12 cellular contexts compared by ENCODE assay signal in the genomic region with DNA sequence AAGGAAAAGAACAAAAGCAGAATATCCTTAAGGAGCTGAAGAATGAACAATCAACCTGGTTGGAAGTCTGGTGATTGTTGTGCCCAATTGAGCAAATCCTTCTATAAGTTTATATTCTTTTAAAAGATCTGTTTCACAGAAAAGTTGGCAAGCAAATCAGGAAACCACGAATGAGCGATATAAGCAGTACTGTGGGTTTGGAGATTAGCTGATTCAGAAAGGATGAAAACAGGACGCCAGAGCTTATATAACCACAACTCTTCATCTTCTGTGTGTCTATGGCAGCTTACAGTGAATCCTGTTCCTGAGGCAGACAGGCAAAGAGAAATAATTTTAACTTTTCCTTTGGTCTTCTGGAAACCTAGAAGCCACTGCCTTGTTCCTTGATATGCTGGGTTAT.
DNase-seq lines count a peak whose midpoint lies in the region; ATAC-seq and TF ChIP-seq lines count a peak whose summit lies in the region.
"Had no signal": no experiment of that assay in that cellular context is flagged by ENCODE, and none has a peak within 500 bp of the region (broad histone marks: within the 10 kb centered on the region; RNA-seq: fewer than 3 reads in every experiment).

No MANE protein-coding gene starts in this region.

- peaks cover 23% of the 10 kb centered on the region for H3K4me1 Mint-ChIP-seq in activated T-cell treated with anti-CD3 and anti-CD28 coated beads, Interleukin-2, amount 50 U/mL, for 4 hours (ENCODE audit: low read depth)

- ATAC-seq in activated T-cell treated with anti-CD3 and anti-CD28 coated beads, Interleukin-2, amount 50 U/mL, for 4 hours: peak; percentile 78 to 89
- ATAC-seq in GM18868 (IDR thresholded peaks at IDR 0.05; ENCODE audit: unreplicated experiment): no peak
- ATAC-seq: body of pancreas, left colon, Panc1 had no signal

- H3F3A ChIP-seq in smooth muscle cell (ENCODE audit: low read depth): peaks cover 8% of the 10 kb centered on the region

- H3K36me3 ChIP-seq in smooth muscle cell (ENCODE audit: low read depth): no peaks in the 10 kb centered on the region

- H3K27me3 ChIP-seq in smooth muscle cell (ENCODE audit: low read depth): no peaks in the 10 kb centered on the region
- H3K27me3 ChIP-seq: body of pancreas had no signal

- H3K4me1 ChIP-seq in smooth muscle cell (ENCODE audit: low read depth): peaks cover 7% of the 10 kb centered on the region
- H3K4me1 ChIP-seq: body of pancreas had no signal

- H2AFZ ChIP-seq in smooth muscle cell (ENCODE audit: low read depth): no peak overlapping the region

- TF ChIP-seq CTCF in cardiac fibroblast (IDR thresholded peaks at IDR 0.05; ENCODE audit: low read depth, low read length) (no peak), smooth muscle cell (IDR thresholded peaks at IDR 0.05; ENCODE audit: borderline replicate concordance, insufficient read depth, poor library complexity, severe bottlenecking) (no peak)

- no peaks in the 10 kb centered on the region for H3K9me3 Mint-ChIP-seq in activated T-cell treated with anti-CD3 and anti-CD28 coated beads, Interleukin-2, amount 50 U/mL, for 4 hours

- WGBS in smooth muscle cell (ENCODE audit: low lambda C conversion rate): 22% methylated on average over 3 of the region's 3 CpGs

- H3K79me2 ChIP-seq in smooth muscle cell (ENCODE audit: low read depth): no peaks in the 10 kb centered on the region

- no peak for DNase-seq in activated T-cell treated with anti-CD3 and anti-CD28 coated beads, Interleukin-2, amount 50 U/mL, for 4 hours
- DNase-seq in activated T-cell treated with anti-CD3 and anti-CD28 coated beads for 4 hours (no peak), OCI-M1 (lab: John Stamatoyannopoulos, UW) (peak; percentile 49), cardiac fibroblast (ENCODE audit: low read depth in 2 of 2) (peak; percentile 37 to 77), smooth muscle cell (lab: John Stamatoyannopoulos, UW; ENCODE audit: unreplicated experiment) (no peak), NCI-H1694 (lab: John Stamatoyannopoulos, UW) (no peak), NCI-H1436 (lab: John Stamatoyannopoulos, UW) (no peak)
- DNase-seq: body of pancreas, left colon, NCI-H1417 treated with DMSO at 0.1 percent for 48 hours had no signal

- no peaks in the 10 kb centered on the region for H3K9me3 ChIP-seq in smooth muscle cell (replicated peaks; ENCODE audit: low read depth)
- H3K9me3 ChIP-seq: body of pancreas had no signal

- H3K36me3 Mint-ChIP-seq in activated T-cell treated with anti-CD3 and anti-CD28 coated beads, Interleukin-2, amount 50 U/mL, for 4 hours (ENCODE audit: insufficient read depth): peaks cover 13% of the 10 kb centered on the region

- no peak overlapping the region for H3K9ac ChIP-seq in smooth muscle cell (ENCODE audit: low read depth)

- peak overlapping the region; percentile 41 for H3K27ac ChIP-seq in smooth muscle cell (ENCODE audit: low read depth)
- H3K27ac ChIP-seq: body of pancreas had no signal

- peak overlapping the region; percentile 32 for H3K4me2 ChIP-seq in smooth muscle cell

- H3K4me3 ChIP-seq in cardiac fibroblast (replicated peaks in 1 of 2; ENCODE audit: low read depth in 2 of 2, low read length in 2 of 2): no peak overlapping the region
- no peak overlapping the region for H3K4me3 ChIP-seq in smooth muscle cell
- H3K4me3 ChIP-seq: body of pancreas had no signal

- no peaks in the 10 kb centered on the region for H3K27me3 Mint-ChIP-seq in activated T-cell treated with anti-CD3 and anti-CD28 coated beads, Interleukin-2, amount 50 U/mL, for 4 hours (ENCODE audit: low read depth)

- no peaks in the 10 kb centered on the region for H4K20me1 ChIP-seq in smooth muscle cell (ENCODE audit: low read depth)

- no peak overlapping the region for H3K4me3 Mint-ChIP-seq in activated T-cell treated with anti-CD3 and anti-CD28 coated beads, Interleukin-2, amount 50 U/mL, for 4 hours

Comparison
In these comparisons a context has a peak if more than half of its experiments do, and no peak if none do; other contexts are left out.
1. DNase-seq: peak in OCI-M1 (single experiment) and cardiac fibroblast (2 of 2); none in activated T-cell treated with anti-CD3 and anti-CD28 coated beads, Interleukin-2, amount 50 U/mL, for 4 hours (single experiment), activated T-cell treated with anti-CD3 and anti-CD28 coated beads for 4 hours (single experiment), smooth muscle cell (single experiment), NCI-H1694 (single experiment) and NCI-H1436 (single experiment).